Comparison of ENCODE assay signal across 1 cellular context in the genomic region with DNA sequence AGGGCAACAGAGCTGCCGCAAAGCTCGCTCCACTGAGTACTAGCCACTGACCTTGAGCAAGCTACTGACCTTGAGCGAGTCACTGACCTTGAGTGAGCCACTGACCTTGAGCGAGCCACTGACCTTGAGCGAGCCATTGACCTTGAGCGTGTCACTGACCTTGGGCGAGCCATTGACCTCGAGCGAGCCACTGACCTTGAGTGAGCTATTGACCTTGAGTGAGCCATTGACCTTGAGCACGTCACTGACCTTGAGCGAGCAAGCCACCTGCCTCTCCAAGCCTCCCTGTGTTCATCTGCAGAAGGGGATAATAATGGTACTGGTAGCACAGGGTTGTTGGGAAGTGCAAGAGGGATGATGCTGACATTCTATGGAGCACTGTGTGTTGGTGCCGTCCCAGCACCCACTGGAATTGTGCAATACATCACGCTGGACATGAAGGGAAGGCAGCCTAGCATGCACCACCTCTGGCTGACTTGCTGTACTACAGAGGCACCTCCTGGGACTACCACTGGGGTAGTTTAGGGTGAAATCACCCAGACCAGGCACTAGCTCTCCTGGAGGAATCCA.
A peak's percentile ranks its signal among the peaks of the same experiment; 100 is the strongest.
TF ChIP-seq lines count a peak whose summit lies in the region.

No MANE protein-coding gene starts in this region.

TF ChIP-seq in K562, 482 proteins besides CTCF, POLR2A, EP300 and RAD21 (continued from another document and continues in another):
- TF ChIP-seq, protein P1, sequence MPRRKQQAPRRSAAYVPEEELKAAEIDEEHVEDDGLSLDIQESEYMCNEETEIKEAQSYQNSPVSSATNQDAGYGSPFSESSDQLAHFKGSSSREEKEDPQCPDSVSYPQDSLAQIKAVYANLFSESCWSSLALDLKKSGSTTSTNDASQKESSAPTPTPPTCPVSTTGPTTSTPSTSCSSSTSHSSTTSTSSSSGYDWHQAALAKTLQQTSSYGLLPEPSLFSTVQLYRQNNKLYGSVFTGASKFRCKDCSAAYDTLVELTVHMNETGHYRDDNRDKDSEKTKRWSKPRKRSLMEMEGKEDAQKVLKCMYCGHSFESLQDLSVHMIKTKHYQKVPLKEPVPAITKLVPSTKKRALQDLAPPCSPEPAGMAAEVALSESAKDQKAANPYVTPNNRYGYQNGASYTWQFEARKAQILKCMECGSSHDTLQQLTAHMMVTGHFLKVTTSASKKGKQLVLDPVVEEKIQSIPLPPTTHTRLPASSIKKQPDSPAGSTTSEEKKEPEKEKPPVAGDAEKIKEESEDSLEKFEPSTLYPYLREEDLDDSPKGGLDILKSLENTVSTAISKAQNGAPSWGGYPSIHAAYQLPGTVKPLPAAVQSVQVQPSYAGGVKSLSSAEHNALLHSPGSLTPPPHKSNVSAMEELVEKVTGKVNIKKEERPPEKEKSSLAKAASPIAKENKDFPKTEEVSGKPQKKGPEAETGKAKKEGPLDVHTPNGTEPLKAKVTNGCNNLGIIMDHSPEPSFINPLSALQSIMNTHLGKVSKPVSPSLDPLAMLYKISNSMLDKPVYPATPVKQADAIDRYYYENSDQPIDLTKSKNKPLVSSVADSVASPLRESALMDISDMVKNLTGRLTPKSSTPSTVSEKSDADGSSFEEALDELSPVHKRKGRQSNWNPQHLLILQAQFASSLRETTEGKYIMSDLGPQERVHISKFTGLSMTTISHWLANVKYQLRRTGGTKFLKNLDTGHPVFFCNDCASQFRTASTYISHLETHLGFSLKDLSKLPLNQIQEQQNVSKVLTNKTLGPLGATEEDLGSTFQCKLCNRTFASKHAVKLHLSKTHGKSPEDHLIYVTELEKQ (CRISPR knock-in tag; IDR thresholded peaks at IDR 0.05): no peak
- TF ChIP-seq CEBPB (tag; IDR thresholded peaks at IDR 0.05) (peak; percentile 99), SIN3B (IDR thresholded peaks at IDR 0.05; ENCODE audit: low read depth) (peak; percentile 40; the same call in 1 of the 2 replicates), BACH1 (tag; IDR thresholded peaks at IDR 0.05) (no peak), ATF7 (IDR thresholded peaks at IDR 0.05) (peak; percentile 21; the same call in 1 of the 2 replicates), ZBTB17 (CRISPR knock-in tag; IDR thresholded peaks at IDR 0.05) (no peak), NR2C1 (IDR thresholded peaks at IDR 0.05) (peak; percentile 68), NR2C1 (tag; IDR thresholded peaks at IDR 0.05) (peak; percentile 72), ZSCAN29 (IDR thresholded peaks at IDR 0.05) (no peak), NR1H2 (CRISPR knock-in tag; IDR thresholded peaks at IDR 0.05) (peak; percentile 95), OTX1 (CRISPR knock-in tag; IDR thresholded peaks at IDR 0.05) (no peak), NCOA6 (IDR thresholded peaks at IDR 0.05) (no peak), YBX1 (IDR thresholded peaks at IDR 0.05) (no peak), ZNF263 (CRISPR knock-in tag; IDR thresholded peaks at IDR 0.05; ENCODE audit: borderline replicate concordance) (peak; percentile 85), NR2C2 (CRISPR knock-in tag; IDR thresholded peaks at IDR 0.05) (peak; percentile 80), NR2C2 (tag; IDR thresholded peaks at IDR 0.05) (no peak), GTF2A2 (tag; IDR thresholded peaks at IDR 0.05) (no peak), TOE1 (IDR thresholded peaks at IDR 0.05; ENCODE audit: borderline replicate concordance) (no peak), TOE1 (CRISPR knock-in tag; IDR thresholded peaks at IDR 0.05; ENCODE audit: borderline replicate concordance, low read depth) (no peak), SAFB (IDR thresholded peaks at IDR 0.05; ENCODE audit: borderline replicate concordance, low read depth, low read length) (no peak)
- TF ChIP-seq, protein P2, sequence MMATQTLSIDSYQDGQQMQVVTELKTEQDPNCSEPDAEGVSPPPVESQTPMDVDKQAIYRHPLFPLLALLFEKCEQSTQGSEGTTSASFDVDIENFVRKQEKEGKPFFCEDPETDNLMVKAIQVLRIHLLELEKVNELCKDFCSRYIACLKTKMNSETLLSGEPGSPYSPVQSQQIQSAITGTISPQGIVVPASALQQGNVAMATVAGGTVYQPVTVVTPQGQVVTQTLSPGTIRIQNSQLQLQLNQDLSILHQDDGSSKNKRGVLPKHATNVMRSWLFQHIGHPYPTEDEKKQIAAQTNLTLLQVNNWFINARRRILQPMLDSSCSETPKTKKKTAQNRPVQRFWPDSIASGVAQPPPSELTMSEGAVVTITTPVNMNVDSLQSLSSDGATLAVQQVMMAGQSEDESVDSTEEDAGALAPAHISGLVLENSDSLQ (IDR thresholded peaks at IDR 0.05): peak; percentile 11; the same call in 1 of the 2 replicates
- TF ChIP-seq, protein P3, sequence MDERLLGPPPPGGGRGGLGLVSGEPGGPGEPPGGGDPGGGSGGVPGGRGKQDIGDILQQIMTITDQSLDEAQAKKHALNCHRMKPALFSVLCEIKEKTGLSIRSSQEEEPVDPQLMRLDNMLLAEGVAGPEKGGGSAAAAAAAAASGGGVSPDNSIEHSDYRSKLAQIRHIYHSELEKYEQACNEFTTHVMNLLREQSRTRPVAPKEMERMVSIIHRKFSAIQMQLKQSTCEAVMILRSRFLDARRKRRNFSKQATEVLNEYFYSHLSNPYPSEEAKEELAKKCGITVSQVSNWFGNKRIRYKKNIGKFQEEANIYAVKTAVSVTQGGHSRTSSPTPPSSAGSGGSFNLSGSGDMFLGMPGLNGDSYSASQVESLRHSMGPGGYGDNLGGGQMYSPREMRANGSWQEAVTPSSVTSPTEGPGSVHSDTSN (CRISPR knock-in tag; IDR thresholded peaks at IDR 0.05; ENCODE audit: low read depth): no peak
- TF ChIP-seq, protein P3 (tag; conservative IDR thresholded peaks at IDR 0.05; ENCODE audit: low read depth): peak; percentile 41; the same call in 1 of the 2 replicates
- TF ChIP-seq, protein P4, sequence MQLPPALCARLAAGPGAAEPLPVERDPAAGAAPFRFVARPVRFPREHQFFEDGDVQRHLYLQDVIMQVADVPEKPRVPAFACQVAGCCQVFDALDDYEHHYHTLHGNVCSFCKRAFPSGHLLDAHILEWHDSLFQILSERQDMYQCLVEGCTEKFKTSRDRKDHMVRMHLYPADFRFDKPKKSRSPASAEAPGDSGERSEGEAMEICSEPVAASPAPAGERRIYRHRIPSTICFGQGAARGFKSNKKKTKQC (CRISPR knock-in tag; IDR thresholded peaks at IDR 0.05): peak; percentile 33; the same call in 1 of the 2 replicates
- TF ChIP-seq, protein P5, sequence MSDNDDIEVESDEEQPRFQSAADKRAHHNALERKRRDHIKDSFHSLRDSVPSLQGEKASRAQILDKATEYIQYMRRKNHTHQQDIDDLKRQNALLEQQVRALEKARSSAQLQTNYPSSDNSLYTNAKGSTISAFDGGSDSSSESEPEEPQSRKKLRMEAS (CRISPR knock-in tag; IDR thresholded peaks at IDR 0.05): peak; percentile 55
- TF ChIP-seq, protein P6, sequence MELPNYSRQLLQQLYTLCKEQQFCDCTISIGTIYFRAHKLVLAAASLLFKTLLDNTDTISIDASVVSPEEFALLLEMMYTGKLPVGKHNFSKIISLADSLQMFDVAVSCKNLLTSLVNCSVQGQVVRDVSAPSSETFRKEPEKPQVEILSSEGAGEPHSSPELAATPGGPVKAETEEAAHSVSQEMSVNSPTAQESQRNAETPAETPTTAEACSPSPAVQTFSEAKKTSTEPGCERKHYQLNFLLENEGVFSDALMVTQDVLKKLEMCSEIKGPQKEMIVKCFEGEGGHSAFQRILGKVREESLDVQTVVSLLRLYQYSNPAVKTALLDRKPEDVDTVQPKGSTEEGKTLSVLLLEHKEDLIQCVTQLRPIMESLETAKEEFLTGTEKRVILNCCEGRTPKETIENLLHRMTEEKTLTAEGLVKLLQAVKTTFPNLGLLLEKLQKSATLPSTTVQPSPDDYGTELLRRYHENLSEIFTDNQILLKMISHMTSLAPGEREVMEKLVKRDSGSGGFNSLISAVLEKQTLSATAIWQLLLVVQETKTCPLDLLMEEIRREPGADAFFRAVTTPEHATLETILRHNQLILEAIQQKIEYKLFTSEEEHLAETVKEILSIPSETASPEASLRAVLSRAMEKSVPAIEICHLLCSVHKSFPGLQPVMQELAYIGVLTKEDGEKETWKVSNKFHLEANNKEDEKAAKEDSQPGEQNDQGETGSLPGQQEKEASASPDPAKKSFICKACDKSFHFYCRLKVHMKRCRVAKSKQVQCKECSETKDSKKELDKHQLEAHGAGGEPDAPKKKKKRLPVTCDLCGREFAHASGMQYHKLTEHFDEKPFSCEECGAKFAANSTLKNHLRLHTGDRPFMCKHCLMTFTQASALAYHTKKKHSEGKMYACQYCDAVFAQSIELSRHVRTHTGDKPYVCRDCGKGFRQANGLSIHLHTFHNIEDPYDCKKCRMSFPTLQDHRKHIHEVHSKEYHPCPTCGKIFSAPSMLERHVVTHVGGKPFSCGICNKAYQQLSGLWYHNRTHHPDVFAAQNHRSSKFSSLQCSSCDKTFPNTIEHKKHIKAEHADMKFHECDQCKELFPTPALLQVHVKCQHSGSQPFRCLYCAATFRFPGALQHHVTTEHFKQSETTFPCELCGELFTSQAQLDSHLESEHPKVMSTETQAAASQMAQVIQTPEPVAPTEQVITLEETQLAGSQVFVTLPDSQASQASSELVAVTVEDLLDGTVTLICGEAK (IDR thresholded peaks at IDR 0.05): no peak
- TF ChIP-seq, protein P6 (CRISPR knock-in tag; IDR thresholded peaks at IDR 0.05): peak; percentile 46; the same call in 1 of the 2 replicates
- TF ChIP-seq, protein P7, sequence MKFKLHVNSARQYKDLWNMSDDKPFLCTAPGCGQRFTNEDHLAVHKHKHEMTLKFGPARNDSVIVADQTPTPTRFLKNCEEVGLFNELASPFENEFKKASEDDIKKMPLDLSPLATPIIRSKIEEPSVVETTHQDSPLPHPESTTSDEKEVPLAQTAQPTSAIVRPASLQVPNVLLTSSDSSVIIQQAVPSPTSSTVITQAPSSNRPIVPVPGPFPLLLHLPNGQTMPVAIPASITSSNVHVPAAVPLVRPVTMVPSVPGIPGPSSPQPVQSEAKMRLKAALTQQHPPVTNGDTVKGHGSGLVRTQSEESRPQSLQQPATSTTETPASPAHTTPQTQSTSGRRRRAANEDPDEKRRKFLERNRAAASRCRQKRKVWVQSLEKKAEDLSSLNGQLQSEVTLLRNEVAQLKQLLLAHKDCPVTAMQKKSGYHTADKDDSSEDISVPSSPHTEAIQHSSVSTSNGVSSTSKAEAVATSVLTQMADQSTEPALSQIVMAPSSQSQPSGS (CRISPR knock-in tag; IDR thresholded peaks at IDR 0.05): peak; percentile 47; the same call in 1 of the 2 replicates
- TF ChIP-seq, protein P8, sequence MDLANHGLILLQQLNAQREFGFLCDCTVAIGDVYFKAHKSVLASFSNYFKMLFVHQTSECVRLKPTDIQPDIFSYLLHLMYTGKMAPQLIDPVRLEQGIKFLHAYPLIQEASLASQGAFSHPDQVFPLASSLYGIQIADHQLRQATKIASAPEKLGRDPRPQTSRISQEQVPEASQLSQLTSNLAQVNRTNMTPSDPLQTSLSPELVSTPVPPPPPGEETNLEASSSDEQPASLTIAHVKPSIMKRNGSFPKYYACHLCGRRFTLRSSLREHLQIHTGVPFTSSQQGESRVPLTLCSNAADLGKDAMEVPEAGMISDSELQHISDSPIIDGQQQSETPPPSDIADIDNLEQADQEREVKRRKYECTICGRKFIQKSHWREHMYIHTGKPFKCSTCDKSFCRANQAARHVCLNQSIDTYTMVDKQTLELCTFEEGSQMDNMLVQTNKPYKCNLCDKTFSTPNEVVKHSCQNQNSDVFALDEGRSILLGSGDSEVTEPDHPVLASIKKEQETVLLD (IDR thresholded peaks at IDR 0.05): no peak
- TF ChIP-seq, protein P9, sequence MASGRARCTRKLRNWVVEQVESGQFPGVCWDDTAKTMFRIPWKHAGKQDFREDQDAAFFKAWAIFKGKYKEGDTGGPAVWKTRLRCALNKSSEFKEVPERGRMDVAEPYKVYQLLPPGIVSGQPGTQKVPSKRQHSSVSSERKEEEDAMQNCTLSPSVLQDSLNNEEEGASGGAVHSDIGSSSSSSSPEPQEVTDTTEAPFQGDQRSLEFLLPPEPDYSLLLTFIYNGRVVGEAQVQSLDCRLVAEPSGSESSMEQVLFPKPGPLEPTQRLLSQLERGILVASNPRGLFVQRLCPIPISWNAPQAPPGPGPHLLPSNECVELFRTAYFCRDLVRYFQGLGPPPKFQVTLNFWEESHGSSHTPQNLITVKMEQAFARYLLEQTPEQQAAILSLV (tag; IDR thresholded peaks at IDR 0.05): peak; percentile 90
- TF ChIP-seq, protein P10, sequence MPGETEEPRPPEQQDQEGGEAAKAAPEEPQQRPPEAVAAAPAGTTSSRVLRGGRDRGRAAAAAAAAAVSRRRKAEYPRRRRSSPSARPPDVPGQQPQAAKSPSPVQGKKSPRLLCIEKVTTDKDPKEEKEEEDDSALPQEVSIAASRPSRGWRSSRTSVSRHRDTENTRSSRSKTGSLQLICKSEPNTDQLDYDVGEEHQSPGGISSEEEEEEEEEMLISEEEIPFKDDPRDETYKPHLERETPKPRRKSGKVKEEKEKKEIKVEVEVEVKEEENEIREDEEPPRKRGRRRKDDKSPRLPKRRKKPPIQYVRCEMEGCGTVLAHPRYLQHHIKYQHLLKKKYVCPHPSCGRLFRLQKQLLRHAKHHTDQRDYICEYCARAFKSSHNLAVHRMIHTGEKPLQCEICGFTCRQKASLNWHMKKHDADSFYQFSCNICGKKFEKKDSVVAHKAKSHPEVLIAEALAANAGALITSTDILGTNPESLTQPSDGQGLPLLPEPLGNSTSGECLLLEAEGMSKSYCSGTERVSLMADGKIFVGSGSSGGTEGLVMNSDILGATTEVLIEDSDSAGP (CRISPR knock-in tag; IDR thresholded peaks at IDR 0.05): 0 out of 2 replicates have a peak, but pooled peaks have one; percentile 23
